Comparison of ENCODE assay signal across 8 cellular contexts in the genomic region with DNA sequence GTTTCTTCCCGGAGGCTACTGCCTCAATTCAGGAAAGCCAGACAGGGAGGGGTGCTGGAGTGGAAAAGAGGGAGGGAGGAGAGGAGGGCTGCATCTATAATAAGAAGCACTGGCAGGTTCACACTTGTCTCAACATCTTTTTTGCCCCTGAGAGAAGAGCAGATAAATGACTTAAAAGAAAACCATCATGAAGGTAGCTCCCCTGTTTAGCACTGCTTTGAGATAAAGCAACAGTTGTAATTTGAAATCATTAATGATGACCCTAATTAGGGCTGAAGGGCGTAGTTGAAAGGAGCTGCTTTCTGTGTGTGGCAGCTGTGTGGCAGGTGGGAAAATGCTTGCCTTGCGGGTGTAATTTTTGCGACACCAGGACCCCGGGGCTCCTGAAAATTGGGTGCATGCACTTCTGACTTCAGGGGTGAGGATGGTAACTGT.
DNase-seq lines count a peak whose midpoint lies in the region; ATAC-seq and TF ChIP-seq lines count a peak whose summit lies in the region.

No MANE protein-coding gene starts in this region.

- no peak for TF ChIP-seq CTCF in IMR-90 (conservative IDR thresholded peaks at IDR 0.05; ENCODE audit: low read depth, low read length)
- TF ChIP-seq CTCF in smooth muscle cell (IDR thresholded peaks at IDR 0.05; ENCODE audit: borderline replicate concordance, insufficient read depth, poor library complexity, severe bottlenecking) = no peak
- TF ChIP-seq CTCF in GM10248 (IDR thresholded peaks at IDR 0.05; ENCODE audit: control extremely low read depth, extremely low read depth, low read depth, missing control alignments) = no peak

- peak overlapping the region; percentile 100 for H3K23ac ChIP-seq in IMR-90 (ENCODE audit: low read depth, low read length)

- no peaks in the 10 kb centered on the region for H3K27me3 ChIP-seq in IMR-90 (ENCODE audit: control insufficient read depth, insufficient read depth, low read length)
- H3K27me3 ChIP-seq in iPS-15b (ENCODE audit: control insufficient read depth, insufficient read depth, low read length) = peaks cover 4% of the 10 kb centered on the region
- no peaks in the 10 kb centered on the region for H3K27me3 ChIP-seq in smooth muscle cell (ENCODE audit: low read depth)
- peaks cover 13% of the 10 kb centered on the region for H3K27me3 ChIP-seq in CD4-positive, alpha-beta memory T cell (ENCODE audit: insufficient read depth, low read length)

- H2BK5ac ChIP-seq in IMR-90 (ENCODE audit: low read depth, low read length, poor library complexity, severe bottlenecking) = peak overlapping the region; percentile 98

- DNase-seq in IMR-90 (no peak), smooth muscle cell (lab: John Stamatoyannopoulos, UW; ENCODE audit: unreplicated experiment) (no peak), GM10248 (ENCODE audit: extremely low spot score) (no peak)
- no peak for DNase-seq in activated T-helper 1 cell treated with anti-CD3 and anti-CD28 coated beads, Interleukin-12 subunit alpha, Interleukin-12 subunit beta, Interleukin-2, Interleukin-4 antibody, amounts not matched to agents 30 ng/mL and 10 ng/mL and 1 ng/mL, durations not matched to agents 14 hours and 24 hours and 36 hours (ENCODE audit: low spot score)
- DNase-seq in CD4-positive, alpha-beta memory T cell = no peak

- peak overlapping the region; percentile 40 for H4K5ac ChIP-seq in IMR-90 (ENCODE audit: low read depth, low read length)

- H2AK9ac ChIP-seq in IMR-90 (replicated peaks; ENCODE audit: low read depth, low read length, poor library complexity) = peak overlapping the region; percentile 98

- no peak overlapping the region for H3K27ac Mint-ChIP-seq in activated T-helper 1 cell treated with anti-CD3 and anti-CD28 coated beads, Interleukin-12 subunit alpha, Interleukin-12 subunit beta, Interleukin-2, Interleukin-4 antibody, amounts not matched to agents 30 ng/mL and 10 ng/mL and 1 ng/mL, durations not matched to agents 14 hours and 24 hours and 36 hours
- H3K27ac Mint-ChIP-seq in CD4-positive, alpha-beta memory T cell = no peak overlapping the region

- POLR2A ChIA-PET in IMR-90 (lab: Charles Lee; ENCODE audit: unreplicated experiment) = interaction anchor here (0.5 to 0.8 kb wide), 2 partner anchors 38 to 80 kb away, joined by 3 to 8 read pairs; no protein-coding TSS in a partner anchor
- POLR2A ChIA-PET in GM10248 (lab: Yijun Ruan, JAX) = no interaction called here
- POLR2A ChIA-PET in CD4-positive, alpha-beta memory T cell (lab: Charles Lee; ENCODE audit: partially characterized antibody) = no interaction called here

- peaks cover 8% of the 10 kb centered on the region for H3F3A ChIP-seq in smooth muscle cell (ENCODE audit: low read depth)

- peak overlapping the region; percentile 60 for H3K9ac ChIP-seq in IMR-90 (ENCODE audit: low read depth, low read length)
- H3K9ac ChIP-seq in iPS-15b (ENCODE audit: low read depth, low read length) = no peak overlapping the region
- H3K9ac ChIP-seq in smooth muscle cell (ENCODE audit: low read depth) = peak overlapping the region; percentile 99

- 55% methylated on average over 4 of the region's 5 CpGs; no CpG with 5 or more reads in 1 of the 2 experiments for WGBS in IMR-90 (ENCODE audit: extremely low coverage in 2 of 2, insufficient read length in 1 of 2), 2 experiments
- 40% methylated on average over 5 of the region's 5 CpGs for WGBS in smooth muscle cell (ENCODE audit: low lambda C conversion rate)

- H3K4me1 ChIP-seq in IMR-90 (ENCODE audit: control insufficient read depth, insufficient read depth, low read length) (peaks cover 16% of the 10 kb centered on the region), iPS-15b (ENCODE audit: control insufficient read depth, insufficient read depth, low read length) (peaks cover 14% of the 10 kb centered on the region), smooth muscle cell (ENCODE audit: low read depth) (peaks cover 10% of the 10 kb centered on the region)
- no peaks in the 10 kb centered on the region for H3K4me1 ChIP-seq in CD4-positive, alpha-beta memory T cell (ENCODE audit: insufficient read depth, low read length)

- no peak for TF ChIP-seq POLR2A in IMR-90 (IDR thresholded peaks at IDR 0.05; ENCODE audit: low read depth, low read length)

- peak overlapping the region; percentile 99 for H2BK120ac ChIP-seq in IMR-90 (ENCODE audit: low read depth, low read length)

- peaks cover 9% of the 10 kb centered on the region for H4K20me1 ChIP-seq in IMR-90 (ENCODE audit: insufficient read depth, low read length)
- peaks cover 48% of the 10 kb centered on the region for H4K20me1 ChIP-seq in smooth muscle cell (ENCODE audit: low read depth)

- H3K9me3 Mint-ChIP-seq in activated T-helper 1 cell treated with anti-CD3 and anti-CD28 coated beads, Interleukin-12 subunit alpha, Interleukin-12 subunit beta, Interleukin-2, Interleukin-4 antibody, amounts not matched to agents 30 ng/mL and 10 ng/mL and 1 ng/mL, durations not matched to agents 14 hours and 24 hours and 36 hours = no peaks in the 10 kb centered on the region
- no peaks in the 10 kb centered on the region for H3K9me3 Mint-ChIP-seq in CD4-positive, alpha-beta memory T cell

- no peaks in the 10 kb centered on the region; the same call in 1 of the 2 replicates for H3K36me3 ChIP-seq in IMR-90 (ENCODE audit: control insufficient read depth, insufficient read depth, low read length)
- H3K36me3 ChIP-seq in iPS-15b (ENCODE audit: control insufficient read depth, insufficient read depth, low read length) = no peaks in the 10 kb centered on the region
- no peaks in the 10 kb centered on the region for H3K36me3 ChIP-seq in smooth muscle cell (ENCODE audit: low read depth)
- H3K36me3 ChIP-seq in CD4-positive, alpha-beta memory T cell (ENCODE audit: insufficient read depth, low read length) = no peaks in the 10 kb centered on the region

- H3K4me2 ChIP-seq in IMR-90 (ENCODE audit: low read depth, low read length) (peak overlapping the region; percentile 55), smooth muscle cell (peak overlapping the region; percentile 88)

- peaks cover 10% of the 10 kb centered on the region for H3K4me1 Mint-ChIP-seq in activated T-helper 1 cell treated with anti-CD3 and anti-CD28 coated beads, Interleukin-12 subunit alpha, Interleukin-12 subunit beta, Interleukin-2, Interleukin-4 antibody, amounts not matched to agents 30 ng/mL and 10 ng/mL and 1 ng/mL, durations not matched to agents 14 hours and 24 hours and 36 hours (ENCODE audit: low read depth)
- peaks cover 7 to 22% (median 15%) of the 10 kb centered on the region in 4 donors for H3K4me1 Mint-ChIP-seq in CD4-positive, alpha-beta memory T cell

- intact Hi-C loops in IMR-90 (cut with micrococcal nuclease) = loop anchor here (1.0 to 10.0 kb wide), 8 partner anchors 19 to 649 kb away; no protein-coding TSS in a partner anchor
- intact Hi-C loops in activated T-helper 1 cell treated with anti-CD3 and anti-CD28 coated beads, Interleukin-12 subunit alpha, Interleukin-12 subunit beta, Interleukin-2, Interleukin-4 antibody, amounts not matched to agents 30 ng/mL and 10 ng/mL and 1 ng/mL, durations not matched to agents 14 hours and 24 hours and 36 hours (cut with micrococcal nuclease) = loop anchor here (10.0 kb wide), 1 partner anchor 1661 kb away; the partner anchor contains the start of gene SHOX2
- intact Hi-C loops in CD4-positive, alpha-beta memory T cell (cut with micrococcal nuclease) = no loop called here

- peak overlapping the region; percentile 96 for H2BK15ac ChIP-seq in IMR-90 (ENCODE audit: low read depth, low read length)

- TF ChIP-seq RAD21 in IMR-90 (IDR thresholded peaks at IDR 0.05; ENCODE audit: low read length) = no peak

- H3K27ac ChIP-seq in IMR-90 (ENCODE audit: insufficient read depth, low read length) = peak overlapping the region; percentile 87
- peak overlapping the region; percentile 96 for H3K27ac ChIP-seq in smooth muscle cell (ENCODE audit: low read depth)
- no peak overlapping the region for H3K27ac ChIP-seq in CD4-positive, alpha-beta memory T cell (ENCODE audit: low read depth, low read length)

- peak overlapping the region; percentile 60 for H3K4me3 Mint-ChIP-seq in activated T-helper 1 cell treated with anti-CD3 and anti-CD28 coated beads, Interleukin-12 subunit alpha, Interleukin-12 subunit beta, Interleukin-2, Interleukin-4 antibody, amounts not matched to agents 30 ng/mL and 10 ng/mL and 1 ng/mL, durations not matched to agents 14 hours and 24 hours and 36 hours
- peak overlapping the region in 2 of 8 donors; percentile 76 to 78 for H3K4me3 Mint-ChIP-seq in CD4-positive, alpha-beta memory T cell

- peak overlapping the region; percentile 78 for H2AK5ac ChIP-seq in IMR-90 (ENCODE audit: low read depth, low read length)

- H3K56ac ChIP-seq in IMR-90 (ENCODE audit: extremely low read depth, insufficient read depth, low read length) = peak overlapping the region; percentile 99

- H4K8ac ChIP-seq in IMR-90 (ENCODE audit: low read depth in 2 of 2, low read length in 2 of 2) = peak overlapping the region; percentile 33 to 92

- peaks cover 14% of the 10 kb centered on the region for H3K9me1 ChIP-seq in IMR-90 (ENCODE audit: insufficient read depth, low read length)

- BruUV-seq in IMR-90 (replicated peaks; lab: Mats Ljungman, UMichigan) = TSS peak; percentile 44

- H3K79me1 ChIP-seq in IMR-90 (ENCODE audit: low read depth in 1 of 2, low read length in 2 of 2) = peaks cover 14 to 61% of the 10 kb centered on the region in 2 experiments; a peak in 3 of 4 replicates

- H3K9me3 ChIP-seq in IMR-90 (ENCODE audit: control insufficient read depth, insufficient read depth, low read length) (no peaks in the 10 kb centered on the region), iPS-15b (ENCODE audit: control insufficient read depth, insufficient read depth, low read length) (no peaks in the 10 kb centered on the region), smooth muscle cell (replicated peaks; ENCODE audit: low read depth) (no peaks in the 10 kb centered on the region)
- H3K9me3 ChIP-seq in CD4-positive, alpha-beta memory T cell (ENCODE audit: control insufficient read depth in 1 of 2, low read length in 2 of 2) = no peaks in the 10 kb centered on the region

- dilution Hi-C loops in IMR-90 (cut with HindIII; ENCODE audit: low sequenced_read_pairs, unreplicated experiment) = no loop called here

- H4K91ac ChIP-seq in IMR-90 (ENCODE audit: insufficient read depth, low read depth, low read length) = peak overlapping the region; percentile 93

- H3K36me3 Mint-ChIP-seq in activated T-helper 1 cell treated with anti-CD3 and anti-CD28 coated beads, Interleukin-12 subunit alpha, Interleukin-12 subunit beta, Interleukin-2, Interleukin-4 antibody, amounts not matched to agents 30 ng/mL and 10 ng/mL and 1 ng/mL, durations not matched to agents 14 hours and 24 hours and 36 hours (ENCODE audit: low read depth) = no peaks in the 10 kb centered on the region
- no peaks in the 10 kb centered on the region for H3K36me3 Mint-ChIP-seq in CD4-positive, alpha-beta memory T cell

- peaks cover 66% of the 10 kb centered on the region for H3K27me3 Mint-ChIP-seq in activated T-helper 1 cell treated with anti-CD3 and anti-CD28 coated beads, Interleukin-12 subunit alpha, Interleukin-12 subunit beta, Interleukin-2, Interleukin-4 antibody, amounts not matched to agents 30 ng/mL and 10 ng/mL and 1 ng/mL, durations not matched to agents 14 hours and 24 hours and 36 hours (ENCODE audit: insufficient read depth)
- H3K27me3 Mint-ChIP-seq in CD4-positive, alpha-beta memory T cell = peaks cover 39 to 45% of the 10 kb centered on the region in 2 donors

- CTCF ChIA-PET in IMR-90 (lab: Yijun Ruan, JAX) (interaction anchor here (0.6 to 1.7 kb wide), 8 partner anchors 9 to 240 kb away, joined by 3 to 12 read pairs (median 5); no protein-coding TSS in a partner anchor), GM10248 (lab: Yijun Ruan, JAX) (interaction anchor here (0.7 kb wide), 1 partner anchor 11 kb away, joined by 3 read pairs; no protein-coding TSS in a partner anchor)
- CTCF ChIA-PET in CD4-positive, alpha-beta memory T cell (lab: Charles Lee; ENCODE audit: partially characterized antibody) = no interaction called here

- peak overlapping the region; percentile 55 for H3K18ac ChIP-seq in IMR-90 (ENCODE audit: low read depth, low read length)

- H3K4me3 ChIP-seq in IMR-90 (ENCODE audit: insufficient read depth, low read depth, low read length) (peak overlapping the region; percentile 60), iPS-15b (ENCODE audit: low read depth, low read length) (peak overlapping the region; percentile 88), smooth muscle cell (peak overlapping the region; percentile 90)
- no peak overlapping the region for H3K4me3 ChIP-seq in CD4-positive, alpha-beta memory T cell (ENCODE audit: low read length in 2 of 2)

- H3K4ac ChIP-seq in IMR-90 (ENCODE audit: low read depth, low read length) = peak overlapping the region; percentile 99

- in situ Hi-C loops in IMR-90 (cut with MboI; ENCODE audit: low sequenced_read_pairs) = no loop called here

- H3K14ac ChIP-seq in IMR-90 (replicated peaks; ENCODE audit: low read depth, low read length) = peak overlapping the region; percentile 98

- ATAC-seq in IMR-90 (ENCODE audit: low read depth) (no peak), HG03135 (IDR thresholded peaks at IDR 0.05; ENCODE audit: unreplicated experiment) (no peak), GM21515 (IDR thresholded peaks at IDR 0.05; ENCODE audit: unreplicated experiment) (no peak)

- H3K79me2 ChIP-seq in smooth muscle cell (ENCODE audit: low read depth) = peaks cover 50% of the 10 kb centered on the region

- peak overlapping the region; percentile 92 for H2BK20ac ChIP-seq in IMR-90 (ENCODE audit: low read depth, low read length)

- H2AFZ ChIP-seq in IMR-90 (replicated peaks; ENCODE audit: low read length, poor library complexity) (peak overlapping the region; percentile 87), smooth muscle cell (ENCODE audit: low read depth) (no peak overlapping the region)

Comparison
In these comparisons a context has a peak if more than half of its experiments do, and no peak if none do; other contexts are left out.
1. H3K4me3 ChIP-seq: peak in IMR-90 (single experiment), iPS-15b (single experiment) and smooth muscle cell (single experiment); none in CD4-positive, alpha-beta memory T cell (0 of 2).